Comparison of ENCODE assay signal across 25 cellular contexts in genomic region chr3:31369637-31370036, GRCh38.
DNase-seq lines count a peak whose midpoint lies in the region; ATAC-seq and TF ChIP-seq lines count a peak whose summit lies in the region.
"Had no signal": no experiment of that assay in that cellular context is flagged by ENCODE, and none has a peak within 500 bp of the region (broad histone marks: within the 10 kb centered on the region; RNA-seq: fewer than 3 reads in every experiment).

No MANE protein-coding gene starts in this region.

- ATAC-seq in left lung (peak; percentile 21), GM18511 (IDR thresholded peaks at IDR 0.05; ENCODE audit: unreplicated experiment) (no peak)
- ATAC-seq: activated T-cell treated with anti-CD3 and anti-CD28 coated beads, Interleukin-2, amount 50 U/mL, for 4 hours; SK-N-SH treated with all-trans-retinoic acid at 6 μM for 48 hours; stimulated activated naive B cell treated with anti-CD40 and anti-IgM and Interleukin-4, amounts not matched to agents 10 μg/mL and 1 μg/mL and 100 μg/mL, for 72 hours had no signal

- peak; percentile 68 for DNase-seq in AG10803 (ENCODE audit: low read depth)
- peak; percentile 7 for DNase-seq in OCI-M1 (lab: John Stamatoyannopoulos, UW)
- peak; percentile 42 for DNase-seq in dermis blood vessel endothelial cell
- DNase-seq in left lung, result no peak
- DNase-seq in NCI-H2171 treated with DMSO at 0.1 percent for 48 hours (lab: John Stamatoyannopoulos, UW), result no peak
- no peak for DNase-seq in Karpas-422
- DNase-seq in activated CD4-positive, alpha-beta T cell treated with anti-CD3 and anti-CD28 coated beads, Interleukin-2, amount 10 ng/mL, durations not matched to agents 24 days and 14 days, result no peak
- DNase-seq: activated B cell treated with CpG ODN at 0.5 μM for 24 hours; activated T-cell treated with anti-CD3 and anti-CD28 coated beads, Interleukin-2, amount 50 U/mL, for 4 hours; H7; left colon; NCI-H1092; NCI-H510A; stimulated activated CD4-positive, alpha-beta T cell treated with anti-CD3 and anti-CD28 coated beads, Interleukin-2, amount 100 ng/mL, for 24 hours; stimulated activated naive B cell treated with anti-CD40 and anti-IgM and Interleukin-4, amounts not matched to agents 10 μg/mL and 1 μg/mL and 100 μg/mL, for 72 hours had no signal

- H3K9me3 ChIP-seq in left lung, result no peaks in the 10 kb centered on the region
- no peaks in the 10 kb centered on the region for H3K9me3 ChIP-seq in Karpas-422 (ENCODE audit: low read length)
- H3K9me3 ChIP-seq: thoracic aorta had no signal

- H3K4me3 ChIP-seq in AG10803 (ENCODE audit: low read length), result no peak overlapping the region
- no peak overlapping the region for H3K4me3 ChIP-seq in left lung
- H3K4me3 ChIP-seq in Karpas-422 (ENCODE audit: low read length), result no peak overlapping the region
- H3K4me3 ChIP-seq: thoracic aorta had no signal

- peak overlapping the region; percentile 24 to 61 for H3K27ac ChIP-seq in left lung
- H3K27ac ChIP-seq in Karpas-422 (ENCODE audit: low read length), result no peak overlapping the region
- H3K27ac ChIP-seq: epithelial cell of prostate, RWPE1, thoracic aorta had no signal

- H3K36me3 ChIP-seq in left lung (no peaks in the 10 kb centered on the region), Karpas-422 (ENCODE audit: insufficient read depth, low read length) (no peaks in the 10 kb centered on the region)
- H3K36me3 ChIP-seq: thoracic aorta had no signal

- H3K4me1 Mint-ChIP-seq in activated CD4-positive, alpha-beta T cell treated with anti-CD3 and anti-CD28 coated beads, Interleukin-2, amount 10 ng/mL, durations not matched to agents 24 days and 14 days, result peaks cover 15% of the 10 kb centered on the region
- H3K4me1 Mint-ChIP-seq: activated B cell treated with CpG ODN at 0.5 μM for 24 hours, CD14-positive monocyte had no signal

- no peaks in the 10 kb centered on the region for H3K9me2 ChIP-seq in Karpas-422 (replicated peaks; ENCODE audit: insufficient read depth, low read length)

- no peaks in the 10 kb centered on the region for H3K27me3 Mint-ChIP-seq in activated CD4-positive, alpha-beta T cell treated with anti-CD3 and anti-CD28 coated beads, Interleukin-2, amount 10 ng/mL, durations not matched to agents 24 days and 14 days
- H3K27me3 Mint-ChIP-seq: activated B cell treated with CpG ODN at 0.5 μM for 24 hours; activated naive CD8-positive, alpha-beta T cell; brain; dendritic cell treated with granulocyte-macrophage colony-stimulating factor and Interleukin-4, amounts not matched to agents 40 ng/mL and 50 ng/mL, for 4 days; progenitor cell of endocrine pancreas; stimulated activated naive B cell treated with anti-CD40 and anti-IgM and Interleukin-4, amounts not matched to agents 10 μg/mL and 1 μg/mL and 100 μg/mL, for 72 hours had no signal

- H3K79me2 ChIP-seq in Karpas-422 (ENCODE audit: low read length), result no peaks in the 10 kb centered on the region

- TF ChIP-seq CTCF in AG10803 (conservative IDR thresholded peaks at IDR 0.05; ENCODE audit: low read length), result no peak
- no peak for TF ChIP-seq CTCF in left lung (IDR thresholded peaks at IDR 0.05)

- peaks cover 14% of the 10 kb centered on the region for H3K9me3 Mint-ChIP-seq in activated CD4-positive, alpha-beta T cell treated with anti-CD3 and anti-CD28 coated beads, Interleukin-2, amount 10 ng/mL, durations not matched to agents 24 days and 14 days
- H3K9me3 Mint-ChIP-seq: activated B cell treated with CpG ODN at 0.5 μM for 24 hours; activated T-cell treated with anti-CD3 and anti-CD28 coated beads, Interleukin-2, amount 50 U/mL, for 4 hours; brain; dendritic cell treated with granulocyte-macrophage colony-stimulating factor and Interleukin-4, amounts not matched to agents 40 ng/mL and 50 ng/mL, for 4 days; stimulated activated naive B cell treated with anti-CD40 and anti-IgM and Interleukin-4, amounts not matched to agents 10 μg/mL and 1 μg/mL and 100 μg/mL, for 72 hours had no signal

- no peaks in the 10 kb centered on the region for H4K20me1 ChIP-seq in Karpas-422 (ENCODE audit: insufficient read depth, low read depth, low read length)

- no peak overlapping the region for H3K4me2 ChIP-seq in Karpas-422 (ENCODE audit: low read depth, low read length, poor library complexity, severe bottlenecking)

- H3K9ac ChIP-seq in Karpas-422 (ENCODE audit: low read length), result no peak overlapping the region

- H3K4me3 Mint-ChIP-seq in activated CD4-positive, alpha-beta T cell treated with anti-CD3 and anti-CD28 coated beads, Interleukin-2, amount 10 ng/mL, durations not matched to agents 24 days and 14 days, result no peak overlapping the region
- H3K4me3 Mint-ChIP-seq: activated B cell treated with CpG ODN at 0.5 μM for 24 hours; activated naive CD8-positive, alpha-beta T cell; activated T-cell treated with anti-CD3 and anti-CD28 coated beads, Interleukin-2, amount 50 U/mL, for 4 hours; brain; CD14-positive monocyte; dendritic cell treated with granulocyte-macrophage colony-stimulating factor and Interleukin-4, amounts not matched to agents 40 ng/mL and 50 ng/mL, for 4 days; stimulated activated naive B cell treated with anti-CD40 and anti-IgM and Interleukin-4, amounts not matched to agents 10 μg/mL and 1 μg/mL and 100 μg/mL, for 72 hours had no signal

- intact Hi-C loops in left lung (cut with DNase I), result no loop called here
- intact Hi-C loops in activated CD4-positive, alpha-beta T cell treated with anti-CD3 and anti-CD28 coated beads, Interleukin-2, amount 10 ng/mL, durations not matched to agents 24 days and 14 days (cut with micrococcal nuclease), result no loop called here

- no peak overlapping the region for H2AFZ ChIP-seq in Karpas-422 (ENCODE audit: low read length)

- no peak overlapping the region for H3K27ac Mint-ChIP-seq in activated CD4-positive, alpha-beta T cell treated with anti-CD3 and anti-CD28 coated beads, Interleukin-2, amount 10 ng/mL, durations not matched to agents 24 days and 14 days
- H3K27ac Mint-ChIP-seq: activated B cell treated with CpG ODN at 0.5 μM for 24 hours; activated naive CD8-positive, alpha-beta T cell; CD14-positive monocyte; dendritic cell treated with granulocyte-macrophage colony-stimulating factor and Interleukin-4, amounts not matched to agents 40 ng/mL and 50 ng/mL, for 4 days; progenitor cell of endocrine pancreas; stimulated activated naive B cell treated with anti-CD40 and anti-IgM and Interleukin-4, amounts not matched to agents 10 μg/mL and 1 μg/mL and 100 μg/mL, for 72 hours had no signal

- H3K27me3 ChIP-seq in left lung, result no peaks in the 10 kb centered on the region
- H3K27me3 ChIP-seq in Karpas-422 (ENCODE audit: low read length), result no peaks in the 10 kb centered on the region

- peaks cover 6 to 8% of the 10 kb centered on the region in 2 donors for H3K4me1 ChIP-seq in left lung
- H3K4me1 ChIP-seq in Karpas-422 (ENCODE audit: low read length), result no peaks in the 10 kb centered on the region

- H3K36me3 Mint-ChIP-seq in activated CD4-positive, alpha-beta T cell treated with anti-CD3 and anti-CD28 coated beads, Interleukin-2, amount 10 ng/mL, durations not matched to agents 24 days and 14 days (ENCODE audit: low read depth), result peaks cover 2% of the 10 kb centered on the region
- H3K36me3 Mint-ChIP-seq: activated naive CD8-positive, alpha-beta T cell; brain; CD14-positive monocyte; stimulated activated naive B cell treated with anti-CD40 and anti-IgM and Interleukin-4, amounts not matched to agents 10 μg/mL and 1 μg/mL and 100 μg/mL, for 72 hours had no signal

Comparison
In these comparisons a context has a peak if more than half of its experiments do, and no peak if none do; other contexts are left out.
1. DNase-seq: peak in AG10803 (single experiment), OCI-M1 (single experiment) and dermis blood vessel endothelial cell (single experiment); none in left lung (0 of 2), NCI-H2171 treated with DMSO at 0.1 percent for 48 hours (single experiment), Karpas-422 (single experiment) and activated CD4-positive, alpha-beta T cell treated with anti-CD3 and anti-CD28 coated beads, Interleukin-2, amount 10 ng/mL, durations not matched to agents 24 days and 14 days (single experiment).